In the genomic region with DNA sequence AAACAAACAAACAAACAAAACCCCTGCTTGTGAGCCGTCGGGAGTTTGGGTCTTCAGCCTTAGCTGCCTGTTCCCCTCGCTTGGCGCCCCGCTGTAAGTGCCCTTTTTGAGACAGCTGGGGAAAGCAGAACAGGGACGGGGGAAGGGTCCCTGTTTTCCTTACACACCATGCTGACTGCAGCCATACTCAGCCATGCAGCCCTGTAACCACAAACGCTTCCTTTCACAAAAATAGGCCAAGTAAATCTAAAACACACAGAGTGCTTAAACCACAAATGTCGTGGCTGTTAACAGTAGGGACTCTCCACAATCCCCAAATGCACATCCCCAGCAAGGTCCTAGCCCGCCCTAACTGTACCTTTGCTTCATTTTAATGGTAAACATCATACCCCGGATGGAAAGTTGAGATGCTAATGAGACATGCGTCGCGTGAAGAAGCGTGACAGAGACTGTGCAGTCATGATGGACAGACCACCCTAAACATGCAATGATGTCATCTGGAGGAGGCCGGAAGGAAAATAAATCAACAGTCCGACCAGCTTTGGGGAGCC, we compare ENCODE assay signal across 10 cellular contexts.
DNase-seq lines count a peak whose midpoint lies in the region; ATAC-seq and TF ChIP-seq lines count a peak whose summit lies in the region.
"Had no signal": no experiment of that assay in that cellular context is flagged by ENCODE, and none has a peak within 500 bp of the region (broad histone marks: within the 10 kb centered on the region; RNA-seq: fewer than 3 reads in every experiment).

No MANE protein-coding gene starts in this region.

- ATAC-seq in HG03439 (IDR thresholded peaks at IDR 0.05; ENCODE audit: unreplicated experiment) = peak; percentile 68
- peak; percentile 90 for ATAC-seq in activated CD8-positive, alpha-beta T cell treated with anti-CD3 and anti-CD28 coated beads, Interleukin-2, amount 10 ng/mL, durations not matched to agents 7 days and 5 days
- ATAC-seq in GM19023 (IDR thresholded peaks at IDR 0.05; ENCODE audit: unreplicated experiment) = no peak

- CTCF ChIA-PET in activated CD8-positive, alpha-beta T cell treated with anti-CD3 and anti-CD28 coated beads, Interleukin-2, amount 10 ng/mL, durations not matched to agents 7 days and 5 days (lab: Charles Lee) = interaction anchor here (0.9 to 2.3 kb wide), 3 partner anchors 10 to 29 kb away, joined by 3 to 5 read pairs (median 4); no protein-coding TSS in a partner anchor

- peak overlapping the region; percentile 93 for H3K27ac Mint-ChIP-seq in activated CD8-positive, alpha-beta T cell treated with anti-CD3 and anti-CD28 coated beads, Interleukin-2, amount 10 ng/mL, durations not matched to agents 7 days and 5 days

- intact Hi-C loops in testis (cut with DNase I; ENCODE audit: low total_unique reads) = no loop called here

- no peak overlapping the region for H2AK5ac ChIP-seq in neuronal stem cell (ENCODE audit: low read depth, low read length)

- H3K9me3 Mint-ChIP-seq in activated CD8-positive, alpha-beta T cell treated with anti-CD3 and anti-CD28 coated beads, Interleukin-2, amount 10 ng/mL, durations not matched to agents 7 days and 5 days (ENCODE audit: insufficient read depth) = no peaks in the 10 kb centered on the region

- H3K9me3 ChIP-seq in neuronal stem cell (replicated peaks in 1 of 2; ENCODE audit: control insufficient read depth in 2 of 2, insufficient read depth in 1 of 2, low read depth in 1 of 2, low read length in 2 of 2) = no peaks in the 10 kb centered on the region
- H3K9me3 ChIP-seq in testis = no peaks in the 10 kb centered on the region
- H3K9me3 ChIP-seq: upper lobe of left lung had no signal

- no peak overlapping the region for H4K91ac ChIP-seq in neuronal stem cell (ENCODE audit: low read depth, low read length, poor library complexity)

- peak overlapping the region; percentile 74 for H3K18ac ChIP-seq in neuronal stem cell (ENCODE audit: low read length)

- no peak overlapping the region for H2AFZ ChIP-seq in neuronal stem cell (ENCODE audit: low read length)

- no peak overlapping the region for H3K4ac ChIP-seq in neuronal stem cell (ENCODE audit: low read length)

- H3K36me3 Mint-ChIP-seq in activated CD8-positive, alpha-beta T cell treated with anti-CD3 and anti-CD28 coated beads, Interleukin-2, amount 10 ng/mL, durations not matched to agents 7 days and 5 days (ENCODE audit: low read depth) = peaks cover 2% of the 10 kb centered on the region

- no peak overlapping the region for H3K23ac ChIP-seq in neuronal stem cell (ENCODE audit: low read depth, low read length, poor library complexity)

- in situ Hi-C loops in GM13977 (cut with MboI; ENCODE audit: low pct_unique_long_range_greater_than_20kb, low sequenced_read_pairs, unreplicated experiment) = no loop called here

- TF ChIP-seq POLR2A in testis (IDR thresholded peaks at IDR 0.05) = no peak

- POLR2A ChIA-PET in activated CD8-positive, alpha-beta T cell treated with anti-CD3 and anti-CD28 coated beads, Interleukin-2, amount 10 ng/mL, durations not matched to agents 7 days and 5 days (lab: Charles Lee) = interaction anchor here (2.3 to 3.6 kb wide), 2 partner anchors 15 to 29 kb away, joined by 9 to 16 read pairs; no protein-coding TSS in a partner anchor

- no peak overlapping the region for H3K4me2 ChIP-seq in neuronal stem cell (ENCODE audit: insufficient read depth, low read length, poor library complexity, severe bottlenecking)

- H2BK15ac ChIP-seq in neuronal stem cell (ENCODE audit: low read length) = no peak overlapping the region

- no peaks in the 10 kb centered on the region for H3K79me1 ChIP-seq in neuronal stem cell (ENCODE audit: low read depth, low read length)

- H3K9ac ChIP-seq in neuronal stem cell (ENCODE audit: low read depth, low read length, poor library complexity) = no peak overlapping the region

- peak overlapping the region; percentile 65 for H2BK12ac ChIP-seq in neuronal stem cell (ENCODE audit: low read length)

- peaks cover 47 to 48% of the 10 kb centered on the region in 2 donors for H3K4me1 ChIP-seq in neuronal stem cell (ENCODE audit: control insufficient read depth in 2 of 2, insufficient read depth in 1 of 2, low read depth in 1 of 2, low read length in 2 of 2)
- no peaks in the 10 kb centered on the region for H3K4me1 ChIP-seq in testis

- no CpG with 5 or more reads among the region's 16 CpGs for WGBS in neuronal stem cell (ENCODE audit: extremely low coverage in 2 of 2, insufficient read length in 2 of 2, insufficient replicate concordance in 1 of 2), 2 donors
- 73 to 75% methylated on average over 16 of the region's 16 CpGs for WGBS in testis, 2 donors

- H3K36me3 ChIP-seq in neuronal stem cell (replicated peaks in 1 of 2; ENCODE audit: control insufficient read depth in 2 of 2, insufficient read depth in 2 of 2, low read length in 2 of 2) (no peaks in the 10 kb centered on the region), testis (ENCODE audit: low read depth, missing control alignments) (no peaks in the 10 kb centered on the region)
- H3K36me3 ChIP-seq: upper lobe of left lung had no signal

- H2BK120ac ChIP-seq in neuronal stem cell (ENCODE audit: low read depth, low read length) = no peak overlapping the region

- peaks cover 59% of the 10 kb centered on the region for H3K4me1 Mint-ChIP-seq in activated CD8-positive, alpha-beta T cell treated with anti-CD3 and anti-CD28 coated beads, Interleukin-2, amount 10 ng/mL, durations not matched to agents 7 days and 5 days (ENCODE audit: low read depth)

- H3K27ac ChIP-seq in neuronal stem cell (replicated peaks; ENCODE audit: low read length) (no peak overlapping the region), testis (no peak overlapping the region)

- no peak overlapping the region for H3K4me3 ChIP-seq in neuronal stem cell (ENCODE audit: low read length in 2 of 2)
- no peak overlapping the region for H3K4me3 ChIP-seq in testis
- H3K4me3 ChIP-seq: upper lobe of left lung had no signal

- no peak overlapping the region for H4K8ac ChIP-seq in neuronal stem cell (ENCODE audit: low read depth, low read length)

- no peak overlapping the region for H2BK5ac ChIP-seq in neuronal stem cell (ENCODE audit: low read length)

- H3K27me3 Mint-ChIP-seq in activated CD8-positive, alpha-beta T cell treated with anti-CD3 and anti-CD28 coated beads, Interleukin-2, amount 10 ng/mL, durations not matched to agents 7 days and 5 days (ENCODE audit: low read depth) = no peaks in the 10 kb centered on the region

- H3K14ac ChIP-seq in neuronal stem cell (ENCODE audit: low read length) = no peak overlapping the region

- DNase-seq in GM13977 (ENCODE audit: low spot score) = peak; percentile 75
- DNase-seq in activated CD8-positive, alpha-beta T cell treated with anti-CD3 and anti-CD28 coated beads, Interleukin-2, amount 10 ng/mL, durations not matched to agents 7 days and 5 days = peak; percentile 82
- DNase-seq in neuronal stem cell (ENCODE audit: low spot score) = no peak
- DNase-seq in NCI-H1930 (lab: John Stamatoyannopoulos, UW) = no peak
- DNase-seq in testis = no peak
- no peak for DNase-seq in NCI-H146 (lab: John Stamatoyannopoulos, UW)
- DNase-seq: left cardiac atrium, upper lobe of left lung had no signal

- peak overlapping the region; percentile 55 for H3K4me3 Mint-ChIP-seq in activated CD8-positive, alpha-beta T cell treated with anti-CD3 and anti-CD28 coated beads, Interleukin-2, amount 10 ng/mL, durations not matched to agents 7 days and 5 days

- H3K27me3 ChIP-seq in neuronal stem cell (ENCODE audit: control insufficient read depth in 3 of 3, insufficient read depth in 3 of 3, low read depth in 1 of 3, low read length in 3 of 3) = no peaks in the 10 kb centered on the region
- H3K27me3 ChIP-seq in testis = no peaks in the 10 kb centered on the region
- H3K27me3 ChIP-seq: upper lobe of left lung had no signal

- TF ChIP-seq CTCF in GM13977 (IDR thresholded peaks at IDR 0.05; ENCODE audit: extremely low read depth, insufficient read depth, missing control alignments) = no peak
- no peak for TF ChIP-seq CTCF in testis (IDR thresholded peaks at IDR 0.05)

Comparison
In these comparisons a context has a peak if more than half of its experiments do, and no peak if none do; other contexts are left out.
1. DNase-seq: peak in GM13977 (single experiment) and activated CD8-positive, alpha-beta T cell treated with anti-CD3 and anti-CD28 coated beads, Interleukin-2, amount 10 ng/mL, durations not matched to agents 7 days and 5 days (single experiment); none in neuronal stem cell (single experiment), NCI-H1930 (0 of 2), testis (single experiment) and NCI-H146 (single experiment).